ENCODE assay signal across 18 cellular contexts in the genomic region with DNA sequence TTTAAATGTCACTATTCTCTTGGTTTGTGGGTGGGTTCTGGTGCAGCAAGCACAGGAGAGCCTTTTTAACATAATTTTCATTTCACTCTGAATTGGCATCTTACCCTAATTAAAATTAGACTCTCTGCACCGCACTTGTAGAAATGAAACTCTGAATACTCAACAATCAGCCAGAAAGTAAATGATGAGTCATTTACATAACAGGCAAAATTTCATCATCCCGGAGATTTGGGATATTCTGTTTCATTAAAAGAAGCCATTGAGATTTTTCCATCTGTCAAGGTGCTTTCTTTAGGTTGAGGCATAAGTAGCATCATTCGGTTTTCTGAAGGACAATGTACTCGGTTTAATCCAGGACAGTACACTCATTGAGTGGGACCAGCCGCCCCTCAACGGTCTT.
DNase-seq lines count a peak whose midpoint lies in the region; TF ChIP-seq lines count a peak whose summit lies in the region.
"Had no signal": no experiment of that assay in that cellular context is flagged by ENCODE, and none has a peak within 500 bp of the region (broad histone marks: within the 10 kb centered on the region; RNA-seq: fewer than 3 reads in every experiment).

No MANE protein-coding gene starts in this region.

- H3K4me3 Mint-ChIP-seq in CD4-positive, alpha-beta memory T cell, result no peak overlapping the region
- H3K4me3 Mint-ChIP-seq: B cell, H9 had no signal

- H3K9me3 Mint-ChIP-seq in CD4-positive, alpha-beta memory T cell, result peaks cover 0 to 2% (median 0%) of the 10 kb centered on the region in 8 donors

- TF ChIP-seq CTCF in fibroblast of villous mesenchyme (IDR thresholded peaks at IDR 0.05; ENCODE audit: insufficient read depth, low read depth, low read length) (no peak), GM13977 (IDR thresholded peaks at IDR 0.05; ENCODE audit: extremely low read depth, insufficient read depth, missing control alignments) (no peak)

- peak; percentile 49 for DNase-seq in GM03348 (ENCODE audit: low spot score)
- peak; percentile 30 for DNase-seq in amniotic stem cell (lab: John Stamatoyannopoulos, UW)
- DNase-seq in fibroblast of villous mesenchyme (ENCODE audit: low read depth), result peak; percentile 68
- DNase-seq in epidermal melanocyte (ENCODE audit: insufficient read length, low spot score), result no peak
- no peak for DNase-seq in GM13977 (ENCODE audit: low spot score)
- no peak for DNase-seq in CD4-positive, alpha-beta memory T cell
- DNase-seq in NCI-H146 treated with DMSO at 0.1 percent for 48 hours (lab: John Stamatoyannopoulos, UW; ENCODE audit: unreplicated experiment), result no peak
- DNase-seq: activated CD4-positive, alpha-beta T cell treated with anti-CD3 and anti-CD28 coated beads, Interleukin-2, amount 50 U/mL, for 48 hours; activated gamma-delta T cell; esophagus squamous epithelium; H9; NCI-H1092; NCI-H446; RPMI8226; uterus had no signal

- peaks cover 30% of the 10 kb centered on the region for H3K4me1 ChIP-seq in ACC112 (ENCODE audit: control insufficient read depth, insufficient read depth, low read length, unreplicated experiment)
- no peaks in the 10 kb centered on the region for H3K4me1 ChIP-seq in CD4-positive, alpha-beta memory T cell (ENCODE audit: insufficient read depth, low read length)
- H3K4me1 ChIP-seq: prostate gland had no signal

- H3K36me3 Mint-ChIP-seq in CD4-positive, alpha-beta memory T cell, result peaks cover 27 to 28% of the 10 kb centered on the region in 2 donors

- H3K27ac Mint-ChIP-seq in CD4-positive, alpha-beta memory T cell, result peak overlapping the region in 1 of 7 donors; percentile 36
- H3K27ac Mint-ChIP-seq: B cell, H9 had no signal

- in situ Hi-C loops in GM13977 (cut with MboI; ENCODE audit: low pct_unique_long_range_greater_than_20kb, low sequenced_read_pairs, unreplicated experiment), result no loop called here

- no peaks in the 10 kb centered on the region for H3K27me3 Mint-ChIP-seq in CD4-positive, alpha-beta memory T cell
- H3K27me3 Mint-ChIP-seq: B cell had no signal

- CTCF ChIA-PET in CD4-positive, alpha-beta memory T cell (lab: Charles Lee; ENCODE audit: partially characterized antibody), result no interaction called here

- H3K36me3 ChIP-seq in ACC112 (ENCODE audit: insufficient read depth, low read length), result no peaks in the 10 kb centered on the region
- peaks cover 5% of the 10 kb centered on the region for H3K36me3 ChIP-seq in CD4-positive, alpha-beta memory T cell (ENCODE audit: insufficient read depth, low read length)
- H3K36me3 ChIP-seq: esophagus squamous epithelium, prostate gland, uterus had no signal

- intact Hi-C loops in CD4-positive, alpha-beta memory T cell (cut with micrococcal nuclease), result no loop called here

- H3K79me2 ChIP-seq in ACC112 (ENCODE audit: control insufficient read depth, insufficient read depth, low read length, unreplicated experiment), result peaks cover 8% of the 10 kb centered on the region

- no peaks in the 10 kb centered on the region for H3K27me3 ChIP-seq in ACC112 (ENCODE audit: insufficient read depth, low read length)
- H3K27me3 ChIP-seq in CD4-positive, alpha-beta memory T cell (ENCODE audit: insufficient read depth, low read length), result no peaks in the 10 kb centered on the region
- H3K27me3 ChIP-seq: esophagus squamous epithelium, uterus had no signal

- POLR2A ChIA-PET in CD4-positive, alpha-beta memory T cell (lab: Charles Lee; ENCODE audit: partially characterized antibody), result no interaction called here

- no peaks in the 10 kb centered on the region for H3K9me3 ChIP-seq in CD4-positive, alpha-beta memory T cell (ENCODE audit: control insufficient read depth in 1 of 2, low read length in 2 of 2)
- H3K9me3 ChIP-seq: esophagus squamous epithelium, prostate gland, uterus had no signal

- peaks cover 19 to 34% (median 29%) of the 10 kb centered on the region in 4 donors for H3K4me1 Mint-ChIP-seq in CD4-positive, alpha-beta memory T cell

- H3K27ac ChIP-seq in ACC112 (ENCODE audit: low read depth, low read length), result peak overlapping the region; percentile 32; the same call in 1 of the 2 replicates
- no peak overlapping the region for H3K27ac ChIP-seq in CD4-positive, alpha-beta memory T cell (ENCODE audit: low read depth, low read length)
- H3K27ac ChIP-seq: prostate gland had no signal

- H3K4me3 ChIP-seq in ACC112 (ENCODE audit: low read depth, low read length) (peak overlapping the region; percentile 27; the same call in 1 of the 2 replicates), fibroblast of villous mesenchyme (ENCODE audit: low read depth, low read length) (no peak overlapping the region)
- no peak overlapping the region for H3K4me3 ChIP-seq in CD4-positive, alpha-beta memory T cell (ENCODE audit: low read length in 2 of 2)
- H3K4me3 ChIP-seq: esophagus squamous epithelium, prostate gland, uterus had no signal

- no peak overlapping the region for H2AFZ ChIP-seq in ACC112 (ENCODE audit: low read length, unreplicated experiment)

Comparison
In these comparisons a context has a peak if more than half of its experiments do, and no peak if none do; other contexts are left out.
1. DNase-seq: peak in GM03348 (single experiment), amniotic stem cell (single experiment) and fibroblast of villous mesenchyme (single experiment); none in epidermal melanocyte (single experiment), GM13977 (single experiment), CD4-positive, alpha-beta memory T cell (0 of 5) and NCI-H146 treated with DMSO at 0.1 percent for 48 hours (single experiment).